Comparison of ENCODE assay signal across 8 cellular contexts in the genomic region with DNA sequence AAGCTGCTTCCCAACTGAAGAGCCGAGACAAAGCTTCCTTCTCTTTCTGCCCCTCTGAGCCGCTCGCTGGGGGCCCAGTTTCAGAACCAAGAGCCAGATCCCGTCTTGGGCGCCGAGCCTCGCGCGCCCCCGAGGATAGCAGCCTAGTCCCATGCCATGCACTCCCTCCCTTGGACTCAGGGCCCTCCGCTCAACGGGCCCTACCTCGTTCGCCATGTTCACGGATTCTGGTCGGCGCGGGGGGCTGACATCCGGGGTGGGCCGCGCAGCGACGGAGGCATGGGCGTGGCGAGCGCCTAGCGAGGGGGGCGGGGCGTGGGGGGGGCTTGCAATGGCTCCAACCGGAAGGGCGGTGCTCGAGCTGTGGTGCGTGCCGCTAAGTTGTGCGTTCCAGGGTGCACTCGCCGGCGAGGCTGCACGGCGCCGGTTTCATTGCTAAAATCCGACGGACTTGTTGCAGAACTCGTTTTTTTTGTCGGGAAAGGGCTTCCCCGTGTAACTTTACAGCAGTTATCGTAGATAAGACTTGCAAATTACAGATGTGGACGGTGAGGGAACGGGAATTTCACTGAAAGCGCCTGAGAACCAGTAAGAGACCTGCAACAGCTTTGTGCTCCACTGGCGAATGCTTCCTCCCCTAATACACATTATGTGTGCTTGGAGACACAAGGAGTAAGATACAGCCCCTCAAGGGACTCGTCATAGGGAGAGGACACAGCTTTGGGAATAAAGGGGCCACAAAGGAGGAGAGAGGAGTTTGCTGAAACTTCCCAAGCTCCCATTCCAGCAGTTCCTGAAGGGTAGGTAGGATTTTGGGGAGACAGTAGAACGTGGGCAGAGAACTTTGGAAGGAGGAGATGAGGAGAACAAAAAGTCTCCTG. TPM values are rescaled to one million over a fixed set of nuclear protein-coding genes. Genes with fewer than 3 reads are reported as not detected.
A peak's percentile ranks its signal among the peaks of the same experiment; 100 is the strongest.
DNase-seq lines count a peak whose midpoint lies in the region; ATAC-seq and TF ChIP-seq lines count a peak whose summit lies in the region.

A gene (minus strand): TSS at position 304 of the 881 bp plus-strand sequence. CDS start 88 bp downstream, at position 216.

- peaks cover 35% of the 10 kb centered on the region for H3K4me1 Mint-ChIP-seq in activated CD4-positive, alpha-beta T cell treated with anti-CD3 and anti-CD28 coated beads, Interleukin-2, amount 10 ng/mL, durations not matched to agents 24 days and 14 days

- peak within 1 kb of the TSS; percentile 88 for H3K4me3 ChIP-seq in coronary artery

- H3K27me3 Mint-ChIP-seq in activated CD4-positive, alpha-beta T cell treated with anti-CD3 and anti-CD28 coated beads, Interleukin-2, amount 10 ng/mL, durations not matched to agents 24 days and 14 days: peaks cover 1% of the 10 kb centered on the region

- peak within 1 kb of the TSS; percentile 90 for H3K4me3 Mint-ChIP-seq in activated CD4-positive, alpha-beta T cell treated with anti-CD3 and anti-CD28 coated beads, Interleukin-2, amount 10 ng/mL, durations not matched to agents 24 days and 14 days

- H3K27ac Mint-ChIP-seq in activated CD4-positive, alpha-beta T cell treated with anti-CD3 and anti-CD28 coated beads, Interleukin-2, amount 10 ng/mL, durations not matched to agents 24 days and 14 days: peak within 1 kb of the TSS; percentile 96

- ATAC-seq in HG03432 (IDR thresholded peaks at IDR 0.05; ENCODE audit: unreplicated experiment): peak; percentile 95
- ATAC-seq in left colon: peak; percentile 83

- intact Hi-C loops in activated CD4-positive, alpha-beta T cell treated with anti-CD3 and anti-CD28 coated beads, Interleukin-2, amount 10 ng/mL, durations not matched to agents 24 days and 14 days (cut with micrococcal nuclease): loop anchor here (1.0 to 2.0 kb wide), 5 partner anchors 32 to 946 kb away; a partner anchor contains a TSS
- intact Hi-C loops in left colon (cut with DNase I, micrococcal nuclease): no loop called here

- peak; percentile 91 for DNase-seq in Ammon's horn (ENCODE audit: low spot score)
- DNase-seq in NCI-H510A (lab: John Stamatoyannopoulos, UW): peak; percentile 78
- peak; percentile 95 for DNase-seq in activated CD4-positive, alpha-beta T cell treated with anti-CD3 and anti-CD28 coated beads, Interleukin-2, amount 10 ng/mL, durations not matched to agents 24 days and 14 days
- peak; percentile 93 for DNase-seq in coronary artery (ENCODE audit: low spot score)
- DNase-seq in left colon: peak; percentile 91 to 93
- peak; percentile 89 to 91 for DNase-seq in stimulated activated CD4-positive, alpha-beta T cell treated with anti-CD3 and anti-CD28 coated beads, Interleukin-1b, Interleukin-23, amount 100 ng/mL, for 4 hours (ENCODE audit: low read depth in 2 of 2)

- TF ChIP-seq CTCF in coronary artery (IDR thresholded peaks at IDR 0.05): no peak

- H3K27ac ChIP-seq in coronary artery: peak within 1 kb of the TSS; percentile 87 to 96

- H3K9me3 Mint-ChIP-seq in activated CD4-positive, alpha-beta T cell treated with anti-CD3 and anti-CD28 coated beads, Interleukin-2, amount 10 ng/mL, durations not matched to agents 24 days and 14 days: no peaks in the 10 kb centered on the region

- H3K36me3 Mint-ChIP-seq in activated CD4-positive, alpha-beta T cell treated with anti-CD3 and anti-CD28 coated beads, Interleukin-2, amount 10 ng/mL, durations not matched to agents 24 days and 14 days (ENCODE audit: low read depth): peaks cover 21% of the 10 kb centered on the region

- peak; percentile 94 for TF ChIP-seq POLR2A in GM19193 (IDR thresholded peaks at IDR 0.05; ENCODE audit: extremely low read depth, insufficient read depth, insufficient read length)

RNA-seq across cellular contexts. Expression of the gene that starts here (rescaled TPM):
- total RNA-seq in activated CD4-positive, alpha-beta T cell treated with anti-CD3 and anti-CD28 coated beads, Interleukin-2, amount 10 ng/mL, durations not matched to agents 24 days and 14 days: 82.6 and 85.3 TPM in 2 replicates
- total RNA-seq in left colon: 100 to 1,000 TPM; 207 to 222 TPM

Comparison
In these comparisons a context has a peak if more than half of its experiments do, and no peak if none do; other contexts are left out.
1. Peak in every context shown above with its lines: DNase-seq, ATAC-seq, H3K4me3 ChIP-seq and H3K27ac ChIP-seq.